ENCODE assay signal across 32 cellular contexts in the genomic region with DNA sequence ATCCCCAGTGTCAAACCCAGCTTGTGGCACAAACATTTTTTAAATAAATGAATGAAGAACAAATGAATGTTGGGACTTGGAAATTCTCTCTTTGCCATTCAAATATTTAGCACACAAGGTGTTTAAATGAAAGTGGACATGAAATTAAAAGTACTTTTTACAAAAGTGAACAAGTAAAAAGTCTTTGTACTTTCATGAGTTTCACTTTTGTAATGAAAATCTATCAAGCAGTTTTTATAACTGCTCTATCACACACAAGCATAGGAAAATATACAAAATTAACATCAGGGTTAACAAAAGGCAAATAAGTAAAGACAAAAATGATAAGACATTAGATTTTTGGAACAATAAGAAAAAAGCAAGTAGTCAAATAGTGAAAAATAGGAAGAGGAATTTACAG.
"Had no signal": no experiment of that assay in that cellular context is flagged by ENCODE, and none has a peak within 500 bp of the region (broad histone marks: within the 10 kb centered on the region; RNA-seq: fewer than 3 reads in every experiment).

No MANE protein-coding gene starts in this region.

- DNase-seq: Karpas-422, Kasumi-1, MG63, MM.1S, MV-4-11, NCI-H1048, NCI-H1092, NCI-H1092 treated with DMSO at 0.1 percent for 48 hours, NCI-H1105, NCI-H1417, NCI-H1417 treated with DMSO at 0.1 percent for 48 hours, NCI-H1436, NCI-H1436 treated with DMSO at 0.1 percent for 48 hours, NCI-H146, NCI-H1694, NCI-H1694 treated with DMSO at 0.1 percent for 48 hours, NCI-H187, NCI-H187 treated with DMSO at 0.1 percent for 48 hours, NCI-H1930, NCI-H2029, NCI-H2081, NCI-H2081 treated with DMSO at 0.1 percent for 48 hours, NCI-H2107, NCI-H2171, NCI-H2171 treated with DMSO at 0.1 percent for 48 hours, NCI-H2227 treated with DMSO at 0.1 percent for 48 hours, NCI-H226, NCI-H345, NCI-H446 treated with DMSO at 0.1 percent for 48 hours, NCI-H510A, NCI-H510A treated with DMSO at 0.1 percent for 48 hours, NCI-H524 had no signal

- H3K36me3 ChIP-seq: MG63 had no signal

- H3K4me3 ChIP-seq: MG63 had no signal

- H3K9me3 ChIP-seq: MG63 had no signal
